Comparison of ENCODE assay signal across 36 cellular contexts in genomic region chr5:5666076-5666365, GRCh38.
"Had no signal": no experiment of that assay in that cellular context is flagged by ENCODE, and none has a peak within 500 bp of the region (broad histone marks: within the 10 kb centered on the region; RNA-seq: fewer than 3 reads in every experiment).

No MANE protein-coding gene starts in this region.

- H3K4me3 ChIP-seq: adrenal gland, cardiac muscle cell had no signal

- H3K4me1 Mint-ChIP-seq: activated B cell treated with CpG ODN at 0.5 μM for 24 hours; activated CD4-positive, alpha-beta T cell treated with anti-CD3 and anti-CD28 coated beads, Interleukin-2, amount 10 ng/mL, durations not matched to agents 24 days and 14 days; activated naive CD8-positive, alpha-beta T cell treated with anti-CD3 and anti-CD28 coated beads for 36 hours; activated T-helper 17 cell treated with anti-CD3 and anti-CD28 coated beads, Interleukin-2, amount 50 U/mL, for 72 hours had no signal

- H3K27me3 Mint-ChIP-seq: brain had no signal

- H3K36me3 ChIP-seq: adrenal gland, cardiac muscle cell had no signal

- DNase-seq: activated B cell treated with CpG ODN at 0.5 μM for 24 hours; activated CD4-positive, alpha-beta memory T cell treated with anti-CD3 and anti-CD28 coated beads for 36 hours; activated CD4-positive, alpha-beta T cell treated with anti-CD3 and anti-CD28 coated beads for 4 hours; activated CD4-positive, alpha-beta T cell treated with anti-CD3 and anti-CD28 coated beads, Interleukin-2, amount 10 ng/mL, durations not matched to agents 24 days and 14 days; activated CD4-positive, alpha-beta T cell treated with anti-CD3 and anti-CD28 coated beads, Interleukin-2, amount 50 U/mL, for 1 hour; activated CD4-positive, alpha-beta T cell treated with anti-CD3 and anti-CD28 coated beads, Interleukin-2, amount 50 U/mL, for 4 hours; activated CD4-positive, CD25-positive, alpha-beta regulatory T cell treated with anti-CD3 and anti-CD28 coated beads, Interleukin-2, amount 50 U/mL, for 72 hours; activated CD8-positive, alpha-beta memory T cell treated with anti-CD3 and anti-CD28 coated beads, Interleukin-2, amount 50 U/mL, for 4 hours; activated CD8-positive, alpha-beta T cell treated with anti-CD3 and anti-CD28 coated beads for 36 hours; activated effector memory CD4-positive, alpha-beta T cell treated with anti-CD3 and anti-CD28 coated beads, Interleukin-2, amount 50 U/mL, for 16 hours; activated gamma-delta T cell treated with Interleukin-2 at 50 U/mL for 16 hours; activated naive CD4-positive, alpha-beta T cell; activated naive CD4-positive, alpha-beta T cell treated with anti-CD3 and anti-CD28 coated beads for 36 hours; activated naive CD4-positive, alpha-beta T cell treated with anti-CD3 and anti-CD28 coated beads, Interleukin-2, amount 50 U/mL, for 16 hours; activated naive CD8-positive, alpha-beta T cell treated with anti-CD3 and anti-CD28 coated beads for 36 hours; activated T-cell treated with anti-CD3 and anti-CD28 coated beads for 4 hours; activated T-cell treated with anti-CD3 and anti-CD28 coated beads, Interleukin-2, amount 50 U/mL, for 1 hour; activated T-cell treated with anti-CD3 and anti-CD28 coated beads, Interleukin-2, amount 50 U/mL, for 4 hours; activated T-cell treated with anti-CD3 and anti-CD28 coated beads, Interleukin-2, amount 50 U/mL, for 72 hours; adrenal gland; amniotic stem cell; aorta; central memory CD4-positive, alpha-beta T cell; T-helper 1 cell; T-helper 2 cell; T-helper 9 cell had no signal

- FAIRE-seq: bronchial epithelial cell, TTC549 had no signal

- H3K27ac Mint-ChIP-seq: activated B cell treated with CpG ODN at 0.5 μM for 24 hours; activated CD4-positive, alpha-beta memory T cell treated with anti-CD3 and anti-CD28 coated beads for 36 hours; activated CD8-positive, alpha-beta T cell treated with anti-CD3 and anti-CD28 coated beads for 36 hours; activated naive CD4-positive, alpha-beta T cell treated with anti-CD3 and anti-CD28 coated beads for 36 hours; activated naive CD4-positive, alpha-beta T cell treated with anti-CD3 and anti-CD28 coated beads, Interleukin-2, amount 50 U/mL, for 72 hours; activated naive CD8-positive, alpha-beta T cell treated with anti-CD3 and anti-CD28 coated beads for 36 hours; activated T-cell treated with anti-CD3 and anti-CD28 coated beads, Interleukin-2, amount 50 U/mL, for 72 hours; activated T-helper 1 cell treated with anti-CD3 and anti-CD28 coated beads, Interleukin-12 subunit alpha, Interleukin-12 subunit beta, Interleukin-2, Interleukin-4 antibody, amounts not matched to agents 30 ng/mL and 10 ng/mL and 1 ng/mL, durations not matched to agents 14 hours and 24 hours and 36 hours; activated T-helper 17 cell treated with anti-CD3 and anti-CD28 coated beads, Interleukin-2, amount 50 U/mL, for 72 hours; T-helper 1 cell treated with Interleukin-12 subunit alpha and Interleukin-12 subunit beta and Interleukin-4 antibody, amounts not matched to agents 30 μg/mL and 1 μg/mL, for 36 hours; T-helper 2 cell treated with Interferon-gamma antibody and Interleukin-4, amounts not matched to agents 5 μg/mL and 100 μg/mL, for 36 hours had no signal

- H3K36me3 Mint-ChIP-seq: activated CD4-positive, alpha-beta memory T cell treated with anti-CD3 and anti-CD28 coated beads for 36 hours; activated naive CD4-positive, alpha-beta T cell treated with anti-CD3 and anti-CD28 coated beads, Interleukin-2, amount 50 U/mL, for 72 hours; activated naive CD8-positive, alpha-beta T cell treated with anti-CD3 and anti-CD28 coated beads for 36 hours; brain had no signal

- H3K4me3 Mint-ChIP-seq: activated B cell treated with CpG ODN at 0.5 μM for 24 hours; activated CD4-positive, alpha-beta memory T cell treated with anti-CD3 and anti-CD28 coated beads for 36 hours; activated CD4-positive, alpha-beta T cell treated with anti-CD3 and anti-CD28 coated beads, Interleukin-2, amount 10 ng/mL, durations not matched to agents 24 days and 14 days; activated CD8-positive, alpha-beta T cell treated with anti-CD3 and anti-CD28 coated beads for 36 hours; activated naive CD4-positive, alpha-beta T cell treated with anti-CD3 and anti-CD28 coated beads for 36 hours; activated naive CD8-positive, alpha-beta T cell treated with anti-CD3 and anti-CD28 coated beads for 36 hours; activated T-cell treated with anti-CD3 and anti-CD28 coated beads, Interleukin-2, amount 50 U/mL, for 4 hours; activated T-cell treated with anti-CD3 and anti-CD28 coated beads, Interleukin-2, amount 50 U/mL, for 72 hours; activated T-helper 1 cell treated with anti-CD3 and anti-CD28 coated beads, Interleukin-12 subunit alpha, Interleukin-12 subunit beta, Interleukin-2, Interleukin-4 antibody, amounts not matched to agents 30 ng/mL and 10 ng/mL and 1 ng/mL, durations not matched to agents 14 hours and 24 hours and 36 hours; activated T-helper 17 cell treated with anti-CD3 and anti-CD28 coated beads, Interleukin-2, amount 50 U/mL, for 72 hours; brain; T-helper 1 cell treated with Interleukin-12 subunit alpha and Interleukin-12 subunit beta and Interleukin-4 antibody, amounts not matched to agents 30 μg/mL and 1 μg/mL, for 36 hours; T-helper 2 cell treated with Interferon-gamma antibody and Interleukin-4, amounts not matched to agents 5 μg/mL and 100 μg/mL, for 36 hours had no signal

- H3K27me3 ChIP-seq: adrenal gland, cardiac muscle cell had no signal

- H3K27ac ChIP-seq: adrenal gland, cardiac muscle cell, VCaP had no signal

- H3K9me3 Mint-ChIP-seq: activated CD4-positive, alpha-beta memory T cell treated with anti-CD3 and anti-CD28 coated beads for 36 hours; activated CD4-positive, alpha-beta T cell treated with anti-CD3 and anti-CD28 coated beads, Interleukin-2, amount 10 ng/mL, durations not matched to agents 24 days and 14 days; activated CD8-positive, alpha-beta T cell treated with anti-CD3 and anti-CD28 coated beads for 36 hours; activated naive CD4-positive, alpha-beta T cell treated with anti-CD3 and anti-CD28 coated beads for 36 hours; activated naive CD4-positive, alpha-beta T cell treated with anti-CD3 and anti-CD28 coated beads, Interleukin-2, amount 50 U/mL, for 72 hours; activated naive CD8-positive, alpha-beta T cell treated with anti-CD3 and anti-CD28 coated beads for 36 hours; activated T-cell treated with anti-CD3 and anti-CD28 coated beads, Interleukin-2, amount 50 U/mL, for 4 hours; activated T-cell treated with anti-CD3 and anti-CD28 coated beads, Interleukin-2, amount 50 U/mL, for 72 hours; activated T-helper 1 cell treated with anti-CD3 and anti-CD28 coated beads, Interleukin-12 subunit alpha, Interleukin-12 subunit beta, Interleukin-2, Interleukin-4 antibody, amounts not matched to agents 30 ng/mL and 10 ng/mL and 1 ng/mL, durations not matched to agents 14 hours and 24 hours and 36 hours; activated T-helper 17 cell treated with anti-CD3 and anti-CD28 coated beads, Interleukin-2, amount 50 U/mL, for 72 hours; T-helper 1 cell treated with Interleukin-12 subunit alpha and Interleukin-12 subunit beta and Interleukin-4 antibody, amounts not matched to agents 30 μg/mL and 1 μg/mL, for 36 hours; T-helper 2 cell treated with Interferon-gamma antibody and Interleukin-4, amounts not matched to agents 5 μg/mL and 100 μg/mL, for 36 hours had no signal

- ATAC-seq: activated CD8-positive, alpha-beta T cell treated with anti-CD3 and anti-CD28 coated beads for 36 hours; activated naive CD4-positive, alpha-beta T cell treated with anti-CD3 and anti-CD28 coated beads, Interleukin-2, amount 50 U/mL, for 72 hours; activated T-cell treated with anti-CD3 and anti-CD28 coated beads, Interleukin-2, amount 50 U/mL, for 4 hours; activated T-cell treated with anti-CD3 and anti-CD28 coated beads, Interleukin-2, amount 50 U/mL, for 72 hours; activated T-helper 17 cell treated with anti-CD3 and anti-CD28 coated beads, Interleukin-2, amount 50 U/mL, for 72 hours had no signal

- H3K9me3 ChIP-seq: adrenal gland had no signal
